18 cellular contexts compared by ENCODE assay signal in the genomic region with DNA sequence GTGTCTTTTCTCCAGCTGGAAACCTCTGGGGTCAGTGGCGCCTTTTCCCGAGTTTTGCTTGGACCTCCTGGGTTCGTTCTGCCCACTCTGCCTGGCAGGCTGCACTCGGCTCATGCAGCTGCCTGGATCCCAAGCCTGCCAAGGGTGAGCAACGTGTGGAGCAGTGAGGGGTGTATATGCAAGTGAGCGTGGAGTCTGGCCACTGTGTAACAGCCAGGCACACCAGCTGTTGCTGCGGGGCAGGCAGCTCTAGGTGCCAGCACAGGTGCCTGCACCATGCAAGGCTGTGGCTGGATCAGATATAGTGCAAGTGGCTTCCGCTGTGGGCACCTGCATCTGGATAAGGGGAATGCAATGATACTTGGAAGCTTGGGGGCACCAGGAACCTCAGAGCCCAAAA.
DNase-seq lines count a peak whose midpoint lies in the region; ATAC-seq and TF ChIP-seq lines count a peak whose summit lies in the region.
"Had no signal": no experiment of that assay in that cellular context is flagged by ENCODE, and none has a peak within 500 bp of the region (broad histone marks: within the 10 kb centered on the region; RNA-seq: fewer than 3 reads in every experiment).

No MANE protein-coding gene starts in this region.

- no peak overlapping the region for H4K8ac ChIP-seq in H9 (replicated peaks; ENCODE audit: insufficient read length, low read depth, low read length)

- H3K23ac ChIP-seq in H9 (ENCODE audit: insufficient read length, low read depth, low read length): no peak overlapping the region

- H3K4me2 ChIP-seq in H9 (ENCODE audit: insufficient read depth, insufficient read length, low read length) (no peak overlapping the region), PC-9 (no peak overlapping the region)
- H3K4me2 ChIP-seq: BLaER1, GM23338 had no signal

- H3K27ac ChIP-seq in H9 (ENCODE audit: insufficient read length, low read depth, low read length) (no peak overlapping the region), endodermal cell (ENCODE audit: low read depth, low read length) (no peak overlapping the region), PC-9 (no peak overlapping the region)
- H3K27ac ChIP-seq in naive thymus-derived CD4-positive, alpha-beta T cell (ENCODE audit: low read depth, low read length): no peak overlapping the region
- H3K27ac ChIP-seq: 22Rv1, BLaER1, C4-2B had no signal

- H3K9me2 ChIP-seq in PC-9 (ENCODE audit: insufficient read depth): no peaks in the 10 kb centered on the region

- POLR2A ChIA-PET in naive thymus-derived CD4-positive, alpha-beta T cell (lab: Charles Lee): no interaction called here
- POLR2A ChIA-PET in PC-9 (lab: Charles Lee; ENCODE audit: unreplicated experiment): no interaction called here

- no TSS peak for BruUV-seq in PC-9 (replicated peaks; lab: Mats Ljungman, UMichigan)

- H3K27ac Mint-ChIP-seq in H9 (no peak overlapping the region; a peak in 1 of 7 replicates), endodermal cell (no peak overlapping the region)
- no peak overlapping the region for H3K27ac Mint-ChIP-seq in naive thymus-derived CD4-positive, alpha-beta T cell
- no peak overlapping the region for H3K27ac Mint-ChIP-seq in stimulated activated effector memory CD8-positive, alpha-beta T cell treated with anti-CD3 and anti-CD28 coated beads, Interleukin-12 subunit alpha, Interleukin-12 subunit beta, amount 100 ng/mL, for 72 hours
- H3K27ac Mint-ChIP-seq: B cell; CD4-positive, CD25-positive, alpha-beta regulatory T cell; CD8-positive, alpha-beta T cell; GM23338 had no signal

- H3K36me3 ChIP-seq in endodermal cell (ENCODE audit: control insufficient read depth, insufficient read depth, low read length) (no peaks in the 10 kb centered on the region), PC-9 (ENCODE audit: low read depth) (no peaks in the 10 kb centered on the region)
- no peaks in the 10 kb centered on the region for H3K36me3 ChIP-seq in naive thymus-derived CD4-positive, alpha-beta T cell (ENCODE audit: control insufficient read depth in 2 of 3, insufficient read depth in 3 of 3, low read length in 3 of 3)
- H3K36me3 ChIP-seq: BLaER1, HAP-1 had no signal

- H3K4me1 Mint-ChIP-seq in H9 (peaks cover 0 to 3% of the 10 kb centered on the region in 2 experiments; a peak in 1 of 4 replicates), endodermal cell (no peaks in the 10 kb centered on the region)
- no peaks in the 10 kb centered on the region for H3K4me1 Mint-ChIP-seq in naive thymus-derived CD4-positive, alpha-beta T cell
- no peaks in the 10 kb centered on the region for H3K4me1 Mint-ChIP-seq in stimulated activated effector memory CD8-positive, alpha-beta T cell treated with anti-CD3 and anti-CD28 coated beads, Interleukin-12 subunit alpha, Interleukin-12 subunit beta, amount 100 ng/mL, for 72 hours
- H3K4me1 Mint-ChIP-seq: B cell; CD4-positive, CD25-positive, alpha-beta regulatory T cell; GM23338 had no signal

- H2BK15ac ChIP-seq in H9 (ENCODE audit: low read depth, low read length): no peak overlapping the region

- no peaks in the 10 kb centered on the region for H3K79me1 ChIP-seq in H9 (ENCODE audit: insufficient read depth, low read depth, low read length, poor library complexity, severe bottlenecking)

- H3K9me3 ChIP-seq in H9 (ENCODE audit: control insufficient read depth, low read depth, low read length) (no peaks in the 10 kb centered on the region), endodermal cell (ENCODE audit: control insufficient read depth, low read length) (no peaks in the 10 kb centered on the region), PC-9 (ENCODE audit: insufficient read depth, low read depth) (no peaks in the 10 kb centered on the region; the same call in 1 of the 2 replicates)
- H3K9me3 ChIP-seq in naive thymus-derived CD4-positive, alpha-beta T cell (ENCODE audit: control insufficient read depth in 2 of 3, low read length in 3 of 3): no peaks in the 10 kb centered on the region
- H3K9me3 ChIP-seq: Caco-2 had no signal

- H3K27me3 ChIP-seq in H9 (ENCODE audit: insufficient read depth, low read length) (no peaks in the 10 kb centered on the region), endodermal cell (ENCODE audit: control insufficient read depth, insufficient read depth, low read length, poor library complexity, severe bottlenecking) (no peaks in the 10 kb centered on the region), PC-9 (ENCODE audit: insufficient read depth, low read depth) (no peaks in the 10 kb centered on the region)
- H3K27me3 ChIP-seq in naive thymus-derived CD4-positive, alpha-beta T cell (ENCODE audit: control insufficient read depth in 2 of 2, insufficient read depth in 2 of 2, low read length in 2 of 2): no peaks in the 10 kb centered on the region
- H3K27me3 ChIP-seq: BLaER1 had no signal

- no peak overlapping the region for H4K91ac ChIP-seq in H9 (ENCODE audit: insufficient read length, low read depth, low read length)

- no peaks in the 10 kb centered on the region for H3K27me3 Mint-ChIP-seq in H9 (ENCODE audit: low read depth)
- H3K27me3 Mint-ChIP-seq in endodermal cell (ENCODE audit: insufficient read depth): no peaks in the 10 kb centered on the region
- no peaks in the 10 kb centered on the region for H3K27me3 Mint-ChIP-seq in naive thymus-derived CD4-positive, alpha-beta T cell
- H3K27me3 Mint-ChIP-seq: B cell; CD4-positive, CD25-positive, alpha-beta regulatory T cell had no signal

- H3K4me3 Mint-ChIP-seq in H9: no peak overlapping the region
- no peak overlapping the region for H3K4me3 Mint-ChIP-seq in endodermal cell
- no peak overlapping the region for H3K4me3 Mint-ChIP-seq in naive thymus-derived CD4-positive, alpha-beta T cell
- no peak overlapping the region for H3K4me3 Mint-ChIP-seq in stimulated activated effector memory CD8-positive, alpha-beta T cell treated with anti-CD3 and anti-CD28 coated beads, Interleukin-12 subunit alpha, Interleukin-12 subunit beta, amount 100 ng/mL, for 72 hours
- H3K4me3 Mint-ChIP-seq: B cell; CD4-positive, CD25-positive, alpha-beta regulatory T cell; CD8-positive, alpha-beta T cell; GM23338 had no signal

- no peaks in the 10 kb centered on the region for H3K4me1 ChIP-seq in H9 (ENCODE audit: insufficient read depth, low read length)
- peaks cover 4% of the 10 kb centered on the region for H3K4me1 ChIP-seq in endodermal cell (ENCODE audit: control insufficient read depth, insufficient read depth, low read length)
- no peaks in the 10 kb centered on the region for H3K4me1 ChIP-seq in naive thymus-derived CD4-positive, alpha-beta T cell (ENCODE audit: control insufficient read depth in 2 of 2, insufficient read depth in 2 of 2, low read length in 2 of 2)
- no peaks in the 10 kb centered on the region for H3K4me1 ChIP-seq in PC-9 (replicated peaks; ENCODE audit: insufficient read depth)
- H3K4me1 ChIP-seq: BLaER1, Caco-2, HAP-1 had no signal

- no peak overlapping the region for H3K4me3 ChIP-seq in endodermal cell (ENCODE audit: low read length)
- H3K4me3 ChIP-seq in naive thymus-derived CD4-positive, alpha-beta T cell (ENCODE audit: low read length): no peak overlapping the region
- no peak overlapping the region for H3K4me3 ChIP-seq in PC-9
- H3K4me3 ChIP-seq: BLaER1, GM23338, HAP-1 had no signal

- no peak overlapping the region for H2BK20ac ChIP-seq in H9 (ENCODE audit: low read depth, low read length, poor library complexity, severe bottlenecking)

- no peak overlapping the region for H2BK12ac ChIP-seq in H9 (ENCODE audit: insufficient read length, low read depth, low read length)

- intact Hi-C loops in naive thymus-derived CD4-positive, alpha-beta T cell (cut with micrococcal nuclease): no loop called here
- intact Hi-C loops in PC-9 (cut with micrococcal nuclease; ENCODE audit: unreplicated experiment): no loop called here

- no peak overlapping the region for H3K9ac ChIP-seq in H9 (ENCODE audit: extremely low read depth, insufficient read length, low read length)
- no peak overlapping the region for H3K9ac ChIP-seq in endodermal cell (ENCODE audit: extremely low read depth, low read length, poor library complexity, severe bottlenecking)
- H3K9ac ChIP-seq: BLaER1 had no signal

- H4K20me1 ChIP-seq in H9 (ENCODE audit: control insufficient read depth, insufficient read depth, insufficient read length) (no peaks in the 10 kb centered on the region), PC-9 (ENCODE audit: insufficient read depth) (no peaks in the 10 kb centered on the region)
- H4K20me1 ChIP-seq: BLaER1 had no signal

- TF ChIP-seq CTCF in H9 (conservative IDR thresholded peaks at IDR 0.05): no peak
- TF ChIP-seq CTCF in endodermal cell (conservative IDR thresholded peaks at IDR 0.05): no peak
- no peak for TF ChIP-seq CTCF in PC-9 (conservative IDR thresholded peaks at IDR 0.05)

- H2BK120ac ChIP-seq in H9 (ENCODE audit: low read depth, low read length, poor library complexity, severe bottlenecking): no peak overlapping the region

- H3K9me3 Mint-ChIP-seq in H9 (peaks cover 13 to 14% of the 10 kb centered on the region in 2 experiments), endodermal cell (peaks cover 13% of the 10 kb centered on the region)
- H3K9me3 Mint-ChIP-seq in naive thymus-derived CD4-positive, alpha-beta T cell: peaks cover 0 to 26% (median 6%) of the 10 kb centered on the region in 11 donors
- peaks cover 12% of the 10 kb centered on the region for H3K9me3 Mint-ChIP-seq in stimulated activated effector memory CD8-positive, alpha-beta T cell treated with anti-CD3 and anti-CD28 coated beads, Interleukin-12 subunit alpha, Interleukin-12 subunit beta, amount 100 ng/mL, for 72 hours

- no peak overlapping the region for H2AK5ac ChIP-seq in H9 (ENCODE audit: insufficient read length, low read length)

- no peak overlapping the region for H3K4ac ChIP-seq in H9 (ENCODE audit: low read depth, low read length)

- H2AFZ ChIP-seq in H9 (ENCODE audit: low read length): no peak overlapping the region
- no peak overlapping the region for H2AFZ ChIP-seq in PC-9
- H2AFZ ChIP-seq: GM23338 had no signal

- no CpG with 5 or more reads among the region's 8 CpGs for WGBS in H9 (ENCODE audit: extremely low coverage, insufficient read length, low lambda C conversion rate)
- WGBS in endodermal cell (ENCODE audit: insufficient coverage in 1 of 2, insufficient read length in 1 of 2), 2 experiments: 88% methylated on average over 8 of the region's 8 CpGs; no CpG with 5 or more reads in 1 of the 2 experiments

- no peak overlapping the region for H3K18ac ChIP-seq in H9 (ENCODE audit: insufficient read length, low read depth, low read length)

- DNase-seq in H9: peak; percentile 22
- DNase-seq in endodermal cell: peak; percentile 43
- DNase-seq in naive thymus-derived CD4-positive, alpha-beta T cell: no peak
- DNase-seq in stimulated activated effector memory CD8-positive, alpha-beta T cell treated with anti-CD3 and anti-CD28 coated beads, Interleukin-12 subunit alpha, Interleukin-12 subunit beta, amount 100 ng/mL, for 72 hours (ENCODE audit: low spot score in 2 of 2): no peak
- DNase-seq in PC-9: no peak
- DNase-seq in OCI-M2 (lab: John Stamatoyannopoulos, UW; ENCODE audit: unreplicated experiment): no peak
- DNase-seq: Caco-2; CD4-positive, CD25-positive, alpha-beta regulatory T cell; CD8-positive, alpha-beta T cell; DMS153; DND-41 had no signal

- no peak overlapping the region for H3K14ac ChIP-seq in H9 (ENCODE audit: insufficient read depth, low read length)

- no peak overlapping the region for H2BK5ac ChIP-seq in H9 (ENCODE audit: insufficient read length, low read length)

- no peak overlapping the region for H3K56ac ChIP-seq in H9 (ENCODE audit: insufficient read length, low read depth, low read length)

- H3K79me2 ChIP-seq in H9 (ENCODE audit: insufficient read depth, low read length) (no peaks in the 10 kb centered on the region), PC-9 (ENCODE audit: low read depth) (no peaks in the 10 kb centered on the region)

- no peak overlapping the region for H4K5ac ChIP-seq in H9 (ENCODE audit: insufficient read length, low read depth, low read length)

- no peaks in the 10 kb centered on the region for H3F3A ChIP-seq in PC-9 (ENCODE audit: insufficient read depth, low read depth)

- CTCF ChIA-PET in naive thymus-derived CD4-positive, alpha-beta T cell (lab: Charles Lee): no interaction called here
- CTCF ChIA-PET in PC-9 (lab: Charles Lee): no interaction called here

- no peaks in the 10 kb centered on the region for H3K23me2 ChIP-seq in H9 (ENCODE audit: insufficient read length, low read depth, low read length, poor library complexity, severe bottlenecking)

- peak; percentile 26 for ATAC-seq in naive thymus-derived CD4-positive, alpha-beta T cell
- peak; percentile 19 for ATAC-seq in stimulated activated effector memory CD8-positive, alpha-beta T cell treated with anti-CD3 and anti-CD28 coated beads, Interleukin-12 subunit alpha, Interleukin-12 subunit beta, amount 100 ng/mL, for 72 hours
- ATAC-seq in GM21786 (IDR thresholded peaks at IDR 0.05; ENCODE audit: unreplicated experiment): no peak
- ATAC-seq: CD8-positive, alpha-beta T cell; GM23338 had no signal

- no peak overlapping the region for H3T11ph ChIP-seq in H9 (ENCODE audit: low read length)

- H3K36me3 Mint-ChIP-seq in H9 (ENCODE audit: insufficient read depth in 1 of 3, low read depth in 3 of 3) (peaks cover 4 to 7% (median 5%) of the 10 kb centered on the region in 3 experiments), endodermal cell (ENCODE audit: low read depth) (no peaks in the 10 kb centered on the region)
- H3K36me3 Mint-ChIP-seq in naive thymus-derived CD4-positive, alpha-beta T cell: peaks cover 0 to 6% (median 0%) of the 10 kb centered on the region in 5 donors
- no peaks in the 10 kb centered on the region for H3K36me3 Mint-ChIP-seq in stimulated activated effector memory CD8-positive, alpha-beta T cell treated with anti-CD3 and anti-CD28 coated beads, Interleukin-12 subunit alpha, Interleukin-12 subunit beta, amount 100 ng/mL, for 72 hours
- H3K36me3 Mint-ChIP-seq: CD4-positive, CD25-positive, alpha-beta regulatory T cell; CD8-positive, alpha-beta T cell had no signal

Comparison
In these comparisons a context has a peak if more than half of its experiments do, and no peak if none do; other contexts are left out.
1. DNase-seq: peak in H9 (single experiment) and endodermal cell (single experiment); none in naive thymus-derived CD4-positive, alpha-beta T cell (0 of 9), stimulated activated effector memory CD8-positive, alpha-beta T cell treated with anti-CD3 and anti-CD28 coated beads, Interleukin-12 subunit alpha, Interleukin-12 subunit beta, amount 100 ng/mL, for 72 hours (0 of 2), PC-9 (0 of 2) and OCI-M2 (single experiment).